Comparison of ENCODE assay signal across 15 cellular contexts in the genomic region with DNA sequence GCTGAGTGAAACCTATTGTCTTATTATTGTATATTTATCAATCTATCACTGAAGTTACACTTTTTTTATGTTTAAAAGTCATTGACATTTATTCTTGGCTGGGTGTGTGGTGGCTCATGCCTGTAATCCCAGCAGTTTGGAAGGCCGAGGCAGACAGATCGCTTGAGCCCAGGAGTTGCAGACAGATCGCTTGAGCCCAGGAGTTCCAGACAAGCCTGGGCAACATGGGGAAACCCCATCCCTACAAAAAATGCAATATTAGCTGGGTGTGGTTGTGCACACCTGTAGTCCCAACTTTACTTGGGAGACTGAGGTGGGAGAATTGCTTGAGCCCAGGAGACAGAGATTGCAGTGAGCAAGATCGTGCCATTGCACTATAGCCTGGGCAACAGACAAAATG.
DNase-seq lines count a peak whose midpoint lies in the region; ATAC-seq and TF ChIP-seq lines count a peak whose summit lies in the region.
"Had no signal": no experiment of that assay in that cellular context is flagged by ENCODE, and none has a peak within 500 bp of the region (broad histone marks: within the 10 kb centered on the region; RNA-seq: fewer than 3 reads in every experiment).

No MANE protein-coding gene starts in this region.

- dilution Hi-C loops in mammary epithelial cell (cut with HindIII; ENCODE audit: low sequenced_read_pairs) = no loop called here

- no peaks in the 10 kb centered on the region for H3K36me3 ChIP-seq in mammary epithelial cell (ENCODE audit: insufficient read depth, low read length)
- H3K36me3 ChIP-seq: HAP-1 had no signal

- CTCF ChIA-PET in mammary epithelial cell (lab: Charles Lee; ENCODE audit: low non-redundant PET) = no interaction called here

- H3K27me3 Mint-ChIP-seq in T-helper 17 cell = no peaks in the 10 kb centered on the region
- H3K27me3 Mint-ChIP-seq in type B pancreatic cell = no peaks in the 10 kb centered on the region
- H3K27me3 Mint-ChIP-seq: B cell; CD4-positive, alpha-beta T cell had no signal

- DNase-seq in NCI-H2171 (lab: John Stamatoyannopoulos, UW) (peak; percentile 21), T-helper 17 cell (no peak), mammary epithelial cell (peak; percentile 56), type B pancreatic cell (ENCODE audit: extremely low spot score, unreplicated experiment) (no peak), NCI-H526 (lab: John Stamatoyannopoulos, UW) (no peak), NCI-H1417 (lab: John Stamatoyannopoulos, UW) (no peak)
- DNase-seq: C1 segment of cervical spinal cord; Calu3; CD4-positive, alpha-beta T cell; DMS79 treated with DMSO at 0.1 percent for 48 hours; EL had no signal

- no peaks in the 10 kb centered on the region for H3K4me1 ChIP-seq in mammary epithelial cell (ENCODE audit: insufficient read depth, low read length)

- no peak overlapping the region for H3K27ac ChIP-seq in mammary epithelial cell (ENCODE audit: insufficient read depth, low read depth, low read length)
- H3K27ac ChIP-seq: HL-60 had no signal

- no peaks in the 10 kb centered on the region for H3K9me3 Mint-ChIP-seq in type B pancreatic cell
- H3K9me3 Mint-ChIP-seq: CD4-positive, alpha-beta T cell had no signal

- H3K9me3 ChIP-seq in T-helper 17 cell (ENCODE audit: control insufficient read depth, low read length, poor library complexity, severe bottlenecking) (no peaks in the 10 kb centered on the region), mammary epithelial cell (replicated peaks; ENCODE audit: insufficient read depth, low read length) (no peaks in the 10 kb centered on the region)
- H3K9me3 ChIP-seq: HAP-1 had no signal

- intact Hi-C loops in mammary epithelial cell (cut with micrococcal nuclease) = no loop called here

- H3K36me3 Mint-ChIP-seq in T-helper 17 cell (ENCODE audit: low read depth) (peaks cover 11% of the 10 kb centered on the region), type B pancreatic cell (peaks cover 11% of the 10 kb centered on the region)

- TF ChIP-seq CTCF in mammary epithelial cell (conservative IDR thresholded peaks at IDR 0.05 in 1 of 2, IDR thresholded peaks at IDR 0.05 in 1 of 2; ENCODE audit: extremely low read depth in 1 of 2, insufficient read depth in 1 of 2, low read depth in 1 of 2, low read length in 2 of 2) = no peak
- no peak for TF ChIP-seq CTCF in type B pancreatic cell (conservative IDR thresholded peaks at IDR 0.05)

- WGBS in mammary epithelial cell (ENCODE audit: low coverage, missing lambda C conversion rate) = 67% methylated on average over 4 of the region's 4 CpGs

- peak overlapping the region; percentile 72 for H3K27ac Mint-ChIP-seq in T-helper 17 cell
- H3K27ac Mint-ChIP-seq in type B pancreatic cell = peak overlapping the region; percentile 7
- H3K27ac Mint-ChIP-seq: B cell; CD4-positive, alpha-beta T cell had no signal

- no TSS peak for BruUV-seq in mammary epithelial cell (replicated peaks; lab: Mats Ljungman, UMichigan)

- H3K4me3 Mint-ChIP-seq in T-helper 17 cell (no peak overlapping the region), type B pancreatic cell (no peak overlapping the region)
- H3K4me3 Mint-ChIP-seq: B cell; CD4-positive, alpha-beta T cell had no signal

- no peak overlapping the region for H3K9ac ChIP-seq in mammary epithelial cell (ENCODE audit: insufficient read depth, low read length)

- in situ Hi-C loops in mammary epithelial cell (cut with MboI; ENCODE audit: low sequenced_read_pairs in 2 of 2) = no loop called here

- H2AFZ ChIP-seq in mammary epithelial cell (ENCODE audit: low read depth, low read length) = no peak overlapping the region

- H3K27me3 ChIP-seq in mammary epithelial cell (ENCODE audit: insufficient read depth, low read length) = no peaks in the 10 kb centered on the region

- no peaks in the 10 kb centered on the region for H4K20me1 ChIP-seq in mammary epithelial cell (ENCODE audit: insufficient read depth, low read length)

- peaks cover 14% of the 10 kb centered on the region for H3K79me2 ChIP-seq in mammary epithelial cell (ENCODE audit: insufficient read depth, low read length)

- no peak overlapping the region for H3K4me2 ChIP-seq in mammary epithelial cell (ENCODE audit: insufficient read depth, low read depth, low read length)

- ATAC-seq in T-helper 17 cell (no peak), GM18502 (IDR thresholded peaks at IDR 0.05; ENCODE audit: poor library complexity, unreplicated experiment) (no peak)

- H3K4me1 Mint-ChIP-seq in T-helper 17 cell (peaks cover 48% of the 10 kb centered on the region), type B pancreatic cell (ENCODE audit: unreplicated experiment) (peaks cover 5% of the 10 kb centered on the region)

- H3K4me3 ChIP-seq in mammary epithelial cell (replicated peaks in 1 of 3; ENCODE audit: insufficient read depth in 1 of 3, low read depth in 2 of 3, low read length in 3 of 3) = no peak overlapping the region
- H3K4me3 ChIP-seq: HAP-1 had no signal

Comparison
In these comparisons a context has a peak if more than half of its experiments do, and no peak if none do; other contexts are left out.
1. DNase-seq: peak in NCI-H2171 (single experiment) and mammary epithelial cell (single experiment); none in T-helper 17 cell (0 of 3), type B pancreatic cell (single experiment), NCI-H526 (0 of 2) and NCI-H1417 (0 of 3).